Comparison of ENCODE assay signal across 8 cellular contexts in genomic region chr6:73134588-73134987, GRCh38.
A peak's percentile ranks its signal among the peaks of the same experiment; 100 is the strongest.
DNase-seq lines count a peak whose midpoint lies in the region; ATAC-seq and TF ChIP-seq lines count a peak whose summit lies in the region.

No MANE protein-coding gene starts in this region.

- no peak overlapping the region for H3K18ac ChIP-seq in neuronal stem cell (ENCODE audit: low read length)

- H3K9me3 ChIP-seq in body of pancreas (no peaks in the 10 kb centered on the region), neuronal stem cell (replicated peaks in 1 of 2; ENCODE audit: control insufficient read depth in 2 of 2, insufficient read depth in 1 of 2, low read depth in 1 of 2, low read length in 2 of 2) (no peaks in the 10 kb centered on the region)

- H3K4ac ChIP-seq in neuronal stem cell (ENCODE audit: low read length) = no peak overlapping the region

- no peak overlapping the region for H4K8ac ChIP-seq in neuronal stem cell (ENCODE audit: low read depth, low read length)

- WGBS in body of pancreas, 2 donors = 57 to 59% methylated on average over 11 of the region's 11 CpGs
- WGBS in neuronal stem cell (ENCODE audit: extremely low coverage in 2 of 2, insufficient read length in 2 of 2, insufficient replicate concordance in 1 of 2), 2 donors = no CpG with 5 or more reads among the region's 11 CpGs

- peak in 3 of 7 experiments; percentile 15 to 31 (median 18) for TF ChIP-seq CTCF in body of pancreas (IDR thresholded peaks at IDR 0.05)
- no peak for TF ChIP-seq CTCF in omental fat pad (IDR thresholded peaks at IDR 0.05)

- H2BK12ac ChIP-seq in neuronal stem cell (ENCODE audit: low read length) = no peak overlapping the region

- no peaks in the 10 kb centered on the region for H3K79me1 ChIP-seq in neuronal stem cell (ENCODE audit: low read depth, low read length)

- TF ChIP-seq POLR2A in body of pancreas (IDR thresholded peaks at IDR 0.05) = no peak

- H3K27me3 ChIP-seq in body of pancreas = no peaks in the 10 kb centered on the region
- H3K27me3 ChIP-seq in neuronal stem cell (ENCODE audit: control insufficient read depth in 3 of 3, insufficient read depth in 3 of 3, low read depth in 1 of 3, low read length in 3 of 3) = no peaks in the 10 kb centered on the region

- H3K27ac ChIP-seq in body of pancreas (no peak overlapping the region), neuronal stem cell (replicated peaks; ENCODE audit: low read length) (no peak overlapping the region)

- no peak overlapping the region for H3K23ac ChIP-seq in neuronal stem cell (ENCODE audit: low read depth, low read length, poor library complexity)

- no peak overlapping the region for H2AFZ ChIP-seq in neuronal stem cell (ENCODE audit: low read length)

- no peak overlapping the region for H2BK5ac ChIP-seq in neuronal stem cell (ENCODE audit: low read length)

- H3K14ac ChIP-seq in neuronal stem cell (ENCODE audit: low read length) = no peak overlapping the region

- H3K4me3 ChIP-seq in body of pancreas (no peak overlapping the region), neuronal stem cell (ENCODE audit: low read length in 2 of 2) (no peak overlapping the region)

- no peaks in the 10 kb centered on the region for H3K4me1 ChIP-seq in body of pancreas
- H3K4me1 ChIP-seq in neuronal stem cell (ENCODE audit: control insufficient read depth in 2 of 2, insufficient read depth in 1 of 2, low read depth in 1 of 2, low read length in 2 of 2) = peaks cover 0 to 1% of the 10 kb centered on the region in 2 donors

- no peak overlapping the region for H4K91ac ChIP-seq in neuronal stem cell (ENCODE audit: low read depth, low read length, poor library complexity)

- no peak overlapping the region for H2BK120ac ChIP-seq in neuronal stem cell (ENCODE audit: low read depth, low read length)

- H2AK5ac ChIP-seq in neuronal stem cell (ENCODE audit: low read depth, low read length) = no peak overlapping the region

- H3K4me2 ChIP-seq in neuronal stem cell (ENCODE audit: insufficient read depth, low read length, poor library complexity, severe bottlenecking) = no peak overlapping the region

- intact Hi-C loops in body of pancreas (cut with DNase I) = no loop called here

- H3K36me3 ChIP-seq in body of pancreas (replicated peaks in 1 of 2; ENCODE audit: insufficient read depth in 1 of 2, low read depth in 2 of 2) (no peaks in the 10 kb centered on the region), neuronal stem cell (replicated peaks in 1 of 2; ENCODE audit: control insufficient read depth in 2 of 2, insufficient read depth in 2 of 2, low read length in 2 of 2) (no peaks in the 10 kb centered on the region)

- ATAC-seq in body of pancreas (no peak), omental fat pad (ENCODE audit: low FRiP score) (no peak)

- H2BK15ac ChIP-seq in neuronal stem cell (ENCODE audit: low read length) = no peak overlapping the region

- peak; percentile 12 for DNase-seq in ELR (ENCODE audit: low read depth)
- peak; percentile 18 for DNase-seq in HT1080 (ENCODE audit: low read depth)
- DNase-seq in body of pancreas = peak; percentile 16 to 59 (median 29)
- peak; percentile 32 for DNase-seq in neuronal stem cell (ENCODE audit: low spot score)
- no peak for DNase-seq in omental fat pad (ENCODE audit: low spot score)
- DNase-seq in NCI-H2196 (lab: John Stamatoyannopoulos, UW; ENCODE audit: unreplicated experiment) = no peak
- DNase-seq in kidney glomerular epithelial cell (lab: John Stamatoyannopoulos, UW) = no peak
- no peak for DNase-seq in NCI-H774 (lab: John Stamatoyannopoulos, UW)

- no peak overlapping the region for H3K9ac ChIP-seq in neuronal stem cell (ENCODE audit: low read depth, low read length, poor library complexity)

Comparison
In these comparisons a context has a peak if more than half of its experiments do, and no peak if none do; other contexts are left out.
1. DNase-seq: peak in ELR (single experiment), HT1080 (single experiment), body of pancreas (4 of 4) and neuronal stem cell (single experiment); none in omental fat pad (single experiment), NCI-H2196 (single experiment), kidney glomerular epithelial cell (single experiment) and NCI-H774 (single experiment).